25 cellular contexts compared by ENCODE assay signal in the genomic region with DNA sequence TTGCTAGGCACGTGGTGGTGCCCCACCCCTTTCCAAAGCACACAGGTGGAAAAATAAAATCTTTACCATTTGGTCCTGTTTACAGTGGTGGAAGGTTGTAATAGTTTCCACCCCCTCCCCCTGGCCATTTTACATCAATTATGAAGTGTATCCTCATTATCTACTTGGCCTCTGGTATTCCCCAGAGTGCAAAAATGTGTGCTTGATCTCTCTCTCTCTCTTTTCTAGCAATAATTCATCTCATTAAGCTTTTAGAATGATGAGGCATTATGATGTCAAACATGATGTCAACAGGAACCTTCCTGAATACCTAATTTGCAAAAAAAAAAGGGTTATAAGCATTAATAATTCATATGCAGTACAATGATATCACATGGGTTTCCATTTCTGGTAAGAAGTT. TPM values are rescaled to one million over a fixed set of nuclear protein-coding genes. Genes with fewer than 3 reads are reported as not detected.
"Had no signal": no experiment of that assay in that cellular context is flagged by ENCODE, and none has a peak within 500 bp of the region (broad histone marks: within the 10 kb centered on the region; RNA-seq: fewer than 3 reads in every experiment).

No MANE protein-coding gene starts in this region.

- H3K4me3 Mint-ChIP-seq: activated CD4-positive, alpha-beta T cell treated with anti-CD3 and anti-CD28 coated beads for 36 hours; activated CD8-positive, alpha-beta T cell treated with anti-CD3 and anti-CD28 coated beads, Interleukin-2, amount 10 ng/mL, durations not matched to agents 7 days and 5 days; activated naive CD8-positive, alpha-beta T cell had no signal

- DNase-seq: activated CD4-positive, alpha-beta T cell treated with anti-CD3 and anti-CD28 coated beads for 36 hours; activated CD4-positive, alpha-beta T cell treated with anti-CD3 and anti-CD28 coated beads, Interleukin-2, amount 50 U/mL, for 4 hours; activated CD8-positive, alpha-beta memory T cell treated with anti-CD3 and anti-CD28 coated beads, Interleukin-2, amount 50 U/mL, for 48 hours; activated CD8-positive, alpha-beta T cell treated with anti-CD3 and anti-CD28 coated beads, Interleukin-2, amount 10 ng/mL, durations not matched to agents 7 days and 5 days; activated effector memory CD4-positive, alpha-beta T cell treated with Interleukin-2 at 50 U/mL for 16 hours; activated naive CD4-positive, alpha-beta T cell; activated T-cell treated with anti-CD3 and anti-CD28 coated beads, Interleukin-2, amount 50 U/mL, for 1 hour; amygdala; brain microvascular endothelial cell; Karpas-422; MM.1S; NCI-H1105; NCI-H1694; NCI-H2029; NCI-H2227 treated with DMSO at 0.1 percent for 48 hours; NCI-H446 treated with DMSO at 0.1 percent for 48 hours; RPMI8226; T-helper 1 cell; WERI-Rb-1 had no signal

- H3K27ac Mint-ChIP-seq: activated CD4-positive, alpha-beta T cell treated with anti-CD3 and anti-CD28 coated beads for 36 hours; activated CD8-positive, alpha-beta T cell treated with anti-CD3 and anti-CD28 coated beads, Interleukin-2, amount 10 ng/mL, durations not matched to agents 7 days and 5 days; activated naive CD8-positive, alpha-beta T cell had no signal

- H3K27ac ChIP-seq: brain microvascular endothelial cell, cardiac muscle cell, SK-N-MC, WERI-Rb-1 had no signal

- ATAC-seq: activated CD4-positive, alpha-beta T cell treated with anti-CD3 and anti-CD28 coated beads for 36 hours; activated CD8-positive, alpha-beta T cell treated with anti-CD3 and anti-CD28 coated beads, Interleukin-2, amount 10 ng/mL, durations not matched to agents 7 days and 5 days; K562; Panc1; Right ventricle myocardium inferior had no signal

RNA-seq across cellular contexts. Expression of a gene that starts 3.1 kb away (rescaled TPM):
- total RNA-seq: activated CD4-positive, alpha-beta T cell treated with anti-CD3 and anti-CD28 coated beads for 36 hours; activated CD8-positive, alpha-beta T cell treated with anti-CD3 and anti-CD28 coated beads, Interleukin-2, amount 10 ng/mL, durations not matched to agents 7 days and 5 days; K562 had no signal
